In the genomic region with DNA sequence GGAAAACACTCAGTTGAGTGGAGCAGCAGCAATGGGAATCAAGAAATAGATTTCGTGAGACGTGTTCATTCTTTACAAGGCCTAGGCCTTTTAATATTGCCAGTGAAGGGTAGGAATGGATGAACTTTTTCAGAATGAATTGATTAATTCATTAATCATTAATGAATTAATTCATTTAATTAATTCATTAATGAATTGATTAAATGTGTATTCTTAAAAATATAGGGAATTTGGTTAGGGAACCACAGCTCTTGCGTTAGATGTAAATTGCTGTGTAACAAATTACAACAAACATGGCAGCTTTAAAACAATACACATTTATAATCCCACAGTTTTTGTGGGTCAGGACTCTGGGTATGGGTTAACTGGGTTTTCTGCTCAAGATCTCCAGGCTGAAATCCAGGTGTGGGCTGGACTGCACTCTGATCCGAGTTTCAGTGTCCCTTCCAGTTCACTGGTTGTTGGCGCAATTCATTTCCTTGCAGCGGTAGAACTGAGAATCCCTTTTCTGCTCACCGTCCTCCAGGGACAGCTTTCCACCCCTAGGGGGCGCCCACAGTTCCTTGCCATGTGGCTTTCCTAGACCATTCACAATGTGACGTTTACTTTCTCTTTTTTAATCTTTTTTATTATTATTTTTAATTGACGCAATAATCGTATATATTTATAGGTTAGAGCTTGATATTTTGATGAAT, we compare ENCODE assay signal across 9 cellular contexts. TPM values are rescaled to one million over a fixed set of nuclear protein-coding genes. Genes with fewer than 3 reads are reported as not detected.
A peak's percentile ranks its signal among the peaks of the same experiment; 100 is the strongest.
DNase-seq lines count a peak whose midpoint lies in the region; ATAC-seq, FAIRE-seq and TF ChIP-seq lines count a peak whose summit lies in the region.
"Had no signal": no experiment of that assay in that cellular context is flagged by ENCODE, and none has a peak within 500 bp of the region (broad histone marks: within the 10 kb centered on the region; RNA-seq: fewer than 3 reads in every experiment).

No MANE protein-coding gene starts in this region.

- CTCF ChIA-PET in AG04450 (lab: Charles Lee) = interaction anchor here (0.6 to 22.6 kb wide), 43 partner anchors 8 to 547 kb away, joined by 3 to 951 read pairs (median 5); partner anchors contain the start of gene PFDN4
- CTCF ChIA-PET in activated CD8-positive, alpha-beta T cell treated with anti-CD3 and anti-CD28 coated beads, Interleukin-2, amount 10 ng/mL, durations not matched to agents 7 days and 5 days (lab: Charles Lee) = interaction anchor here (0.8 to 4.9 kb wide), 30 partner anchors 8 to 544 kb away, joined by 3 to 76 read pairs (median 6); partner anchors contain the start of gene PFDN4
- CTCF ChIA-PET in endothelial cell of umbilical vein (lab: Charles Lee) = interaction anchor here (0.6 to 5.0 kb wide), 28 partner anchors 8 to 548 kb away, joined by 3 to 57 read pairs (median 4); partner anchors contain the start of genes BCAS1 and PFDN4
- CTCF ChIA-PET in naive thymus-derived CD4-positive, alpha-beta T cell (lab: Charles Lee) = interaction anchor here (0.5 to 1.0 kb wide), 5 partner anchors 11 to 925 kb away, joined by 3 to 5 read pairs (median 4); no protein-coding TSS in a partner anchor

- H3K4me1 Mint-ChIP-seq in activated CD8-positive, alpha-beta T cell treated with anti-CD3 and anti-CD28 coated beads, Interleukin-2, amount 10 ng/mL, durations not matched to agents 7 days and 5 days (ENCODE audit: low read depth) = peaks cover 1% of the 10 kb centered on the region
- H3K4me1 Mint-ChIP-seq in naive thymus-derived CD4-positive, alpha-beta T cell = peaks cover 0 to 4% (median 0%) of the 10 kb centered on the region in 7 donors
- peaks cover 0 to 4% of the 10 kb centered on the region in 2 donors for H3K4me1 Mint-ChIP-seq in stimulated activated naive B cell treated with anti-CD40 and anti-IgM and Interleukin-4, amounts not matched to agents 10 μg/mL and 1 μg/mL and 100 μg/mL, for 72 hours

- DNase-seq in AG04450 (ENCODE audit: low read depth, low spot score) (no peak), NCI-H524 treated with DMSO at 0.1 percent for 48 hours (lab: John Stamatoyannopoulos, UW) (peak; percentile 2), endothelial cell of umbilical vein (ENCODE audit: low read depth, low spot score) (peak; percentile 49)
- DNase-seq in activated CD8-positive, alpha-beta T cell treated with anti-CD3 and anti-CD28 coated beads, Interleukin-2, amount 10 ng/mL, durations not matched to agents 7 days and 5 days = peak; percentile 83
- peak; percentile 28 to 79 (median 49) for DNase-seq in naive thymus-derived CD4-positive, alpha-beta T cell
- DNase-seq in stimulated activated naive B cell treated with anti-CD40 and anti-IgM and Interleukin-4, amounts not matched to agents 10 μg/mL and 1 μg/mL and 100 μg/mL, for 72 hours = peak; percentile 52

- no peaks in the 10 kb centered on the region for H3K9me1 ChIP-seq in endothelial cell of umbilical vein (replicated peaks; ENCODE audit: control insufficient read depth, extremely low read depth, insufficient read depth, low read length)

- H3K9me3 ChIP-seq in AG04450 (ENCODE audit: control insufficient read depth, insufficient read depth, low read length) (no peaks in the 10 kb centered on the region), endothelial cell of umbilical vein (replicated peaks; ENCODE audit: control insufficient read depth, insufficient read depth, low read length) (no peaks in the 10 kb centered on the region)
- H3K9me3 ChIP-seq in naive thymus-derived CD4-positive, alpha-beta T cell (ENCODE audit: control insufficient read depth in 2 of 3, low read length in 3 of 3) = no peaks in the 10 kb centered on the region

- H4K20me1 ChIP-seq in endothelial cell of umbilical vein (replicated peaks; ENCODE audit: control insufficient read depth, extremely low read depth, insufficient read depth, low read length) = no peaks in the 10 kb centered on the region

- no peaks in the 10 kb centered on the region for H3K36me3 Mint-ChIP-seq in activated CD8-positive, alpha-beta T cell treated with anti-CD3 and anti-CD28 coated beads, Interleukin-2, amount 10 ng/mL, durations not matched to agents 7 days and 5 days (ENCODE audit: low read depth)
- H3K36me3 Mint-ChIP-seq in naive thymus-derived CD4-positive, alpha-beta T cell = peaks cover 0 to 5% (median 0%) of the 10 kb centered on the region in 5 donors
- H3K36me3 Mint-ChIP-seq in stimulated activated naive B cell treated with anti-CD40 and anti-IgM and Interleukin-4, amounts not matched to agents 10 μg/mL and 1 μg/mL and 100 μg/mL, for 72 hours = peaks cover 0 to 2% of the 10 kb centered on the region in 2 donors
- H3K36me3 Mint-ChIP-seq: IgD-negative memory B cell had no signal

- no peak overlapping the region for H3K4me3 Mint-ChIP-seq in activated CD8-positive, alpha-beta T cell treated with anti-CD3 and anti-CD28 coated beads, Interleukin-2, amount 10 ng/mL, durations not matched to agents 7 days and 5 days
- no peak overlapping the region for H3K4me3 Mint-ChIP-seq in naive thymus-derived CD4-positive, alpha-beta T cell
- no peak overlapping the region for H3K4me3 Mint-ChIP-seq in stimulated activated naive B cell treated with anti-CD40 and anti-IgM and Interleukin-4, amounts not matched to agents 10 μg/mL and 1 μg/mL and 100 μg/mL, for 72 hours
- H3K4me3 Mint-ChIP-seq: IgD-negative memory B cell had no signal

- H3K36me3 ChIP-seq in endothelial cell of umbilical vein (ENCODE audit: control insufficient read depth in 2 of 2, extremely low read depth in 1 of 2, insufficient read depth in 2 of 2, low read length in 2 of 2) = no peaks in the 10 kb centered on the region
- H3K36me3 ChIP-seq in naive thymus-derived CD4-positive, alpha-beta T cell (ENCODE audit: control insufficient read depth in 2 of 3, insufficient read depth in 3 of 3, low read length in 3 of 3) = no peaks in the 10 kb centered on the region

- dilution Hi-C loops in endothelial cell of umbilical vein (cut with MboI; ENCODE audit: extremely low pct_ligation_motif_present, low sequenced_read_pairs) = no loop called here

- no peaks in the 10 kb centered on the region for H3K4me1 ChIP-seq in endothelial cell of umbilical vein (ENCODE audit: control insufficient read depth, extremely low read depth, insufficient read depth, low read length)
- no peaks in the 10 kb centered on the region for H3K4me1 ChIP-seq in naive thymus-derived CD4-positive, alpha-beta T cell (ENCODE audit: control insufficient read depth in 2 of 2, insufficient read depth in 2 of 2, low read length in 2 of 2)

- H3K79me2 ChIP-seq in endothelial cell of umbilical vein (ENCODE audit: control insufficient read depth, insufficient read depth, low read length) = no peaks in the 10 kb centered on the region

- H3K27ac ChIP-seq in AG04450 (ENCODE audit: low read depth, low read length) (no peak overlapping the region), endothelial cell of umbilical vein (ENCODE audit: insufficient read depth, low read depth, low read length) (no peak overlapping the region)
- H3K27ac ChIP-seq in naive thymus-derived CD4-positive, alpha-beta T cell (ENCODE audit: low read depth, low read length) = no peak overlapping the region

- H2AFZ ChIP-seq in endothelial cell of umbilical vein (ENCODE audit: low read depth, low read length) = no peak overlapping the region

- intact Hi-C loops in endothelial cell of umbilical vein (cut with micrococcal nuclease) = loop anchor here (1.0 kb wide), 2 partner anchors 96 to 543 kb away; no protein-coding TSS in a partner anchor
- intact Hi-C loops in naive thymus-derived CD4-positive, alpha-beta T cell (cut with micrococcal nuclease) = no loop called here

- H3K9ac ChIP-seq in endothelial cell of umbilical vein (replicated peaks; ENCODE audit: extremely low read depth, insufficient read depth, low read length) = no peak overlapping the region

- no peaks in the 10 kb centered on the region for H3K27me3 ChIP-seq in AG04450 (ENCODE audit: control insufficient read depth, insufficient read depth, low read length)
- H3K27me3 ChIP-seq in endothelial cell of umbilical vein (ENCODE audit: control insufficient read depth in 2 of 2, insufficient read depth in 2 of 2, low read length in 2 of 2) = peaks cover 0 to 3% of the 10 kb centered on the region in 2 experiments
- H3K27me3 ChIP-seq in naive thymus-derived CD4-positive, alpha-beta T cell (ENCODE audit: control insufficient read depth in 2 of 2, insufficient read depth in 2 of 2, low read length in 2 of 2) = no peaks in the 10 kb centered on the region

- BruUV-seq in endothelial cell of umbilical vein (replicated peaks; lab: Mats Ljungman, UMichigan) = no TSS peak

- H3K27ac Mint-ChIP-seq in activated CD8-positive, alpha-beta T cell treated with anti-CD3 and anti-CD28 coated beads, Interleukin-2, amount 10 ng/mL, durations not matched to agents 7 days and 5 days = no peak overlapping the region
- H3K27ac Mint-ChIP-seq in naive thymus-derived CD4-positive, alpha-beta T cell = no peak overlapping the region
- no peak overlapping the region for H3K27ac Mint-ChIP-seq in stimulated activated naive B cell treated with anti-CD40 and anti-IgM and Interleukin-4, amounts not matched to agents 10 μg/mL and 1 μg/mL and 100 μg/mL, for 72 hours

- H3K4me2 ChIP-seq in endothelial cell of umbilical vein (ENCODE audit: insufficient read depth, low read length) = no peak overlapping the region

- no peak overlapping the region for H3K4me3 ChIP-seq in AG04450 (ENCODE audit: low read depth, low read length)
- H3K4me3 ChIP-seq in endothelial cell of umbilical vein (replicated peaks in 1 of 3; ENCODE audit: insufficient read depth in 1 of 3, low read depth in 1 of 3, low read length in 3 of 3) = no peak overlapping the region
- H3K4me3 ChIP-seq in naive thymus-derived CD4-positive, alpha-beta T cell (ENCODE audit: low read length) = no peak overlapping the region

- POLR2A ChIA-PET in AG04450 (lab: Yijun Ruan, JAX) (no interaction called here), endothelial cell of umbilical vein (lab: Charles Lee) (no interaction called here)
- POLR2A ChIA-PET in activated CD8-positive, alpha-beta T cell treated with anti-CD3 and anti-CD28 coated beads, Interleukin-2, amount 10 ng/mL, durations not matched to agents 7 days and 5 days (lab: Charles Lee) = interaction anchor here (0.6 kb wide), 2 partner anchors 17 to 119 kb away, joined by 3 read pairs; no protein-coding TSS in a partner anchor
- POLR2A ChIA-PET in naive thymus-derived CD4-positive, alpha-beta T cell (lab: Charles Lee) = no interaction called here

- H3K9me3 Mint-ChIP-seq in activated CD8-positive, alpha-beta T cell treated with anti-CD3 and anti-CD28 coated beads, Interleukin-2, amount 10 ng/mL, durations not matched to agents 7 days and 5 days (ENCODE audit: insufficient read depth) = no peaks in the 10 kb centered on the region
- peaks cover 0 to 1% (median 0%) of the 10 kb centered on the region in 11 donors for H3K9me3 Mint-ChIP-seq in naive thymus-derived CD4-positive, alpha-beta T cell
- peaks cover 0 to 2% of the 10 kb centered on the region in 2 donors for H3K9me3 Mint-ChIP-seq in stimulated activated naive B cell treated with anti-CD40 and anti-IgM and Interleukin-4, amounts not matched to agents 10 μg/mL and 1 μg/mL and 100 μg/mL, for 72 hours
- H3K9me3 Mint-ChIP-seq: IgD-negative memory B cell had no signal

- TF ChIP-seq POLR2A in endothelial cell of umbilical vein (IDR thresholded peaks at IDR 0.05; ENCODE audit: low read depth, low read length) = no peak

- TF ChIP-seq CTCF in AG04450 (IDR thresholded peaks at IDR 0.05; ENCODE audit: low read depth, low read length) = peak; percentile 96
- TF ChIP-seq CTCF in endothelial cell of umbilical vein (IDR thresholded peaks at IDR 0.05; ENCODE audit: extremely low read depth in 1 of 2, insufficient read depth in 1 of 2, low read depth in 1 of 2, low read length in 2 of 2) = peak; percentile 88 to 90

- peak; percentile 68 for FAIRE-seq in endothelial cell of umbilical vein (lab: Jason Lieb, UNC)

- ATAC-seq in GM18499 (IDR thresholded peaks at IDR 0.05; ENCODE audit: insufficient read depth, unreplicated experiment) = peak; percentile 82
- ATAC-seq in HG02970 (IDR thresholded peaks at IDR 0.05; ENCODE audit: low FRiP score, unreplicated experiment) = peak; percentile 56
- peak; percentile 87 for ATAC-seq in activated CD8-positive, alpha-beta T cell treated with anti-CD3 and anti-CD28 coated beads, Interleukin-2, amount 10 ng/mL, durations not matched to agents 7 days and 5 days
- ATAC-seq in naive thymus-derived CD4-positive, alpha-beta T cell = peak; percentile 85
- ATAC-seq in stimulated activated naive B cell treated with anti-CD40 and anti-IgM and Interleukin-4, amounts not matched to agents 10 μg/mL and 1 μg/mL and 100 μg/mL, for 72 hours (replicated peaks) = peak; percentile 80 to 90

- peaks cover 26% of the 10 kb centered on the region for H3K27me3 Mint-ChIP-seq in activated CD8-positive, alpha-beta T cell treated with anti-CD3 and anti-CD28 coated beads, Interleukin-2, amount 10 ng/mL, durations not matched to agents 7 days and 5 days (ENCODE audit: low read depth)
- H3K27me3 Mint-ChIP-seq in naive thymus-derived CD4-positive, alpha-beta T cell = peaks cover 0 to 19% (median 9%) of the 10 kb centered on the region in 5 donors
- peaks cover 24 to 33% of the 10 kb centered on the region in 2 donors for H3K27me3 Mint-ChIP-seq in stimulated activated naive B cell treated with anti-CD40 and anti-IgM and Interleukin-4, amounts not matched to agents 10 μg/mL and 1 μg/mL and 100 μg/mL, for 72 hours

RNA-seq across cellular contexts. Expression of gene BCAS1, which starts 32.8 kb away (rescaled TPM):
- not detected in 2 replicates for polyA plus RNA-seq in AG04450 (2011; rRNA removed)
- polyA minus RNA-seq in AG04450 (2011; rRNA and poly(A)+ RNA removed) = not detected in 2 replicates
- total RNA-seq in activated CD8-positive, alpha-beta T cell treated with anti-CD3 and anti-CD28 coated beads, Interleukin-2, amount 10 ng/mL, durations not matched to agents 7 days and 5 days = not detected
- not detected in 2 replicates for total RNA-seq in endothelial cell of umbilical vein
- polyA plus RNA-seq in endothelial cell of umbilical vein = not detected in 2 replicates
- polyA plus RNA-seq in endothelial cell of umbilical vein (2011; cell fraction: cytosol; rRNA removed) = not detected in 2 replicates
- polyA plus RNA-seq in endothelial cell of umbilical vein (2011; cell fraction: nucleus; rRNA removed) = not detected in 2 replicates
- not detected in 2 replicates for polyA plus RNA-seq in endothelial cell of umbilical vein (2012)
- polyA minus RNA-seq in endothelial cell of umbilical vein = 0.05 TPM in 1 of 2 replicates, not detected in the other
- not detected for polyA minus RNA-seq in endothelial cell of umbilical vein (2011; cell fraction: cytosol; rRNA and poly(A)+ RNA removed)
- 0.10 TPM in 1 of 2 replicates, not detected in the other for polyA minus RNA-seq in endothelial cell of umbilical vein (2011; cell fraction: nucleus; rRNA and poly(A)+ RNA removed)
- total RNA-seq in naive thymus-derived CD4-positive, alpha-beta T cell = under 1 TPM in 2 of 5 experiments, not detected in 3; 0.10 to 0.16 TPM
- under 1 TPM in 1 of 2 donors, not detected in 1; 0.05 TPM for polyA plus RNA-seq in naive thymus-derived CD4-positive, alpha-beta T cell
